8 cellular contexts compared by ENCODE assay signal in the genomic region with DNA sequence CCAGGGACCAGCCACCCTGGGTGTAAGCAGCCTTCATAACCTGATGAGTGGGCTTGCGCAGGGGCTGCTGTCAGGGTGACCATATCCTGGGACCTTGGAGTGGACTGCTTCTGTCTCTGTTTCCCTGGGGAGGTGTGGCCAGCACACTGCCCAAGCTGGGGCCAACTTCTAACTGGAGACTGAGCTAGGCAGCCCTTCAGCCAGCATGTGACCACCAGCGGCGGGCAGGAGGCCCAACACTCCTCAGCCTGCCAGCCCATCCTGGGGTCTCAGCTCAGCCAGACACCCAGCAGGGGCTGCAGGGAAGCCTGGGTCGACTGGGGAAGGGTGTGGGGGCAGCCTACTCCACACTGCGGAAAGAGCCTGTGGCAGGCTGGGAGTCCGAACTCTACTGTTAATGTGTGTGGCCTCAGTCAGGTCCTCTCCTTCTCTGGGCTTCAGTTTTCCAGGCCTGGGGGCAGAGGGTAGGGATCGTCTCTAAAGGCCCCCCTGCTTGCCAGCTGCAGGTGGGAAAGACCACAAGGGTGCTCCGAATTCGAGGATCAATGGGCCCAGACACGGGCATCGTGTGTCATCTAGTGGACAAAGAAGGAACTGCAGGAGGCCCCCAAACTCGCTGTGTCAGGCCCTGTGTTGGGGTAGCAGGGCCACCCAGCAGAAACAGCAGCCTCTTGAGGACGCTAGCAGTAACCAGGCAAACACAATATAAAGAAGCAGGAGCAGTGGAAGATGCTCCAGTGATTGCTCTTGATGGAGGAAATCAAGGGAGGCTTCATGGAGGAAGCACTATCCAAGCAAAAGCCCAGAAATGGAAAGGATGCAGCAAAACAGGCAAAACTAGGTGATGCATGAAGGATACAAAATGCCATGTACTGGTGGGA. TPM values are rescaled to one million over a fixed set of nuclear protein-coding genes. Genes with fewer than 3 reads are reported as not detected.
DNase-seq lines count a peak whose midpoint lies in the region; ATAC-seq and TF ChIP-seq lines count a peak whose summit lies in the region.

No MANE protein-coding gene starts in this region.

- no peaks in the 10 kb centered on the region for H3K36me3 ChIP-seq in CD4-positive, alpha-beta memory T cell (ENCODE audit: insufficient read depth, low read length)
- H3K36me3 ChIP-seq in tibial artery: no peaks in the 10 kb centered on the region

- H2BK15ac ChIP-seq in H9 (ENCODE audit: low read depth, low read length): no peak overlapping the region

- H3K27ac Mint-ChIP-seq in CD4-positive, alpha-beta memory T cell: peak overlapping the region in 4 of 7 donors; percentile 73 to 85 (median 78)
- H3K27ac Mint-ChIP-seq in H9: peak overlapping the region in 2 of 3 experiments; percentile 63 to 69; a peak in 3 of 7 replicates

- H4K91ac ChIP-seq in H9 (ENCODE audit: insufficient read length, low read depth, low read length): no peak overlapping the region

- peaks cover 14% of the 10 kb centered on the region for H3K4me1 ChIP-seq in CD4-positive, alpha-beta memory T cell (ENCODE audit: insufficient read depth, low read length)
- H3K4me1 ChIP-seq in H9 (ENCODE audit: insufficient read depth, low read length) (no peaks in the 10 kb centered on the region; the same call in 1 of the 2 replicates), tibial artery (peaks cover 0 to 15% (median 6%) of the 10 kb centered on the region in 4 donors)

- peak; percentile 64 to 73 (median 68) for DNase-seq in CD4-positive, alpha-beta memory T cell
- DNase-seq in H9 (peak; percentile 88), OCI-M2 (lab: John Stamatoyannopoulos, UW; ENCODE audit: unreplicated experiment) (peak; percentile 7), activated T-cell treated with anti-CD3 and anti-CD28 coated beads for 24 hours (ENCODE audit: low read depth) (peak; percentile 63), fibroblast of mammary gland (ENCODE audit: low read depth) (peak; percentile 53), nucleus accumbens (lab: John Stamatoyannopoulos, UW) (peak in 39 of 56 donors; percentile 9 to 70 (median 26)), tibial artery (peak in 1 of 2 donors; percentile 72)

- H4K5ac ChIP-seq in H9 (ENCODE audit: insufficient read length, low read depth, low read length): no peak overlapping the region

- H3K9me3 ChIP-seq in CD4-positive, alpha-beta memory T cell (ENCODE audit: control insufficient read depth in 1 of 2, low read length in 2 of 2): no peaks in the 10 kb centered on the region
- H3K9me3 ChIP-seq in H9 (ENCODE audit: control insufficient read depth, low read depth, low read length) (no peaks in the 10 kb centered on the region), tibial artery (no peaks in the 10 kb centered on the region)

- no peak overlapping the region for H2AFZ ChIP-seq in H9 (ENCODE audit: low read length)

- intact Hi-C loops in CD4-positive, alpha-beta memory T cell (cut with micrococcal nuclease): loop anchor here (1.0 to 5.0 kb wide), 6 partner anchors 19 to 446 kb away; no protein-coding TSS in a partner anchor
- intact Hi-C loops in tibial artery (cut with DNase I; ENCODE audit: low total_unique reads): loop anchor here (2.0 kb wide), 1 partner anchor 18 kb away; no protein-coding TSS in a partner anchor

- CTCF ChIA-PET in CD4-positive, alpha-beta memory T cell (lab: Charles Lee; ENCODE audit: partially characterized antibody): interaction anchor here (0.6 to 7.1 kb wide), 22 partner anchors 7 to 445 kb away, joined by 3 to 107 read pairs (median 4); a partner anchor contains a TSS

- no peak overlapping the region for H3K56ac ChIP-seq in H9 (ENCODE audit: insufficient read length, low read depth, low read length)

- peak overlapping the region in 3 of 8 donors; percentile 12 to 85 (median 43) for H3K4me3 Mint-ChIP-seq in CD4-positive, alpha-beta memory T cell
- H3K4me3 Mint-ChIP-seq in H9: 0 out of 5 replicates have a peak overlapping the region, but pooled peaks of 1 of the 2 experiments have one; percentile 5

- no peaks in the 10 kb centered on the region for H3K23me2 ChIP-seq in H9 (ENCODE audit: insufficient read length, low read depth, low read length, poor library complexity, severe bottlenecking)

- peak overlapping the region; percentile 10 for H3K9ac ChIP-seq in H9 (ENCODE audit: extremely low read depth, insufficient read length, low read length)

- H3K27me3 ChIP-seq in CD4-positive, alpha-beta memory T cell (ENCODE audit: insufficient read depth, low read length): no peaks in the 10 kb centered on the region
- H3K27me3 ChIP-seq in H9 (ENCODE audit: insufficient read depth, low read length) (no peaks in the 10 kb centered on the region), tibial artery (no peaks in the 10 kb centered on the region)

- H3K4me3 ChIP-seq in CD4-positive, alpha-beta memory T cell (ENCODE audit: low read length in 2 of 2): no peak overlapping the region
- H3K4me3 ChIP-seq in fibroblast of mammary gland (ENCODE audit: control insufficient read depth, low read depth, low read length) (no peak overlapping the region), tibial artery (no peak overlapping the region)

- H2BK5ac ChIP-seq in H9 (ENCODE audit: insufficient read length, low read length): no peak overlapping the region

- H3K4me1 Mint-ChIP-seq in CD4-positive, alpha-beta memory T cell: peaks cover 6 to 22% (median 12%) of the 10 kb centered on the region in 4 donors
- H3K4me1 Mint-ChIP-seq in H9: peaks cover 21 to 24% of the 10 kb centered on the region in 2 experiments

- no CpG with 5 or more reads among the region's 13 CpGs for WGBS in H9 (ENCODE audit: extremely low coverage, insufficient read length, low lambda C conversion rate)

- no peak for ATAC-seq in GM19324 (IDR thresholded peaks at IDR 0.05; ENCODE audit: low FRiP score, unreplicated experiment)

- no peak overlapping the region for H3K23ac ChIP-seq in H9 (ENCODE audit: insufficient read length, low read depth, low read length)

- H2BK120ac ChIP-seq in H9 (ENCODE audit: low read depth, low read length, poor library complexity, severe bottlenecking): no peak overlapping the region

- H3T11ph ChIP-seq in H9 (ENCODE audit: low read length): no peak overlapping the region

- H3K9me3 Mint-ChIP-seq in CD4-positive, alpha-beta memory T cell: no peaks in the 10 kb centered on the region
- H3K9me3 Mint-ChIP-seq in H9: no peaks in the 10 kb centered on the region

- TF ChIP-seq CTCF in H9 (conservative IDR thresholded peaks at IDR 0.05) (peak; percentile 100), fibroblast of mammary gland (conservative IDR thresholded peaks at IDR 0.05; ENCODE audit: control insufficient read depth, insufficient read depth, low read depth, low read length) (peak; percentile 99), tibial artery (IDR thresholded peaks at IDR 0.05) (peak; percentile 97 to 100)

- no peaks in the 10 kb centered on the region for H3K27me3 Mint-ChIP-seq in CD4-positive, alpha-beta memory T cell
- peaks cover 6% of the 10 kb centered on the region for H3K27me3 Mint-ChIP-seq in H9 (ENCODE audit: low read depth)

- no peak overlapping the region for H3K14ac ChIP-seq in H9 (ENCODE audit: insufficient read depth, low read length)

- H3K4ac ChIP-seq in H9 (ENCODE audit: low read depth, low read length): no peak overlapping the region

- H3K36me3 Mint-ChIP-seq in CD4-positive, alpha-beta memory T cell: no peaks in the 10 kb centered on the region
- no peaks in the 10 kb centered on the region; a peak in 1 of 7 replicates for H3K36me3 Mint-ChIP-seq in H9 (ENCODE audit: insufficient read depth in 1 of 3, low read depth in 3 of 3)

- no peak overlapping the region for H4K8ac ChIP-seq in H9 (replicated peaks; ENCODE audit: insufficient read length, low read depth, low read length)

- H2BK12ac ChIP-seq in H9 (ENCODE audit: insufficient read length, low read depth, low read length): no peak overlapping the region

- H3K79me1 ChIP-seq in H9 (ENCODE audit: insufficient read depth, low read depth, low read length, poor library complexity, severe bottlenecking): no peaks in the 10 kb centered on the region

- no peak overlapping the region for H3K27ac ChIP-seq in CD4-positive, alpha-beta memory T cell (ENCODE audit: low read depth, low read length)
- no peak overlapping the region for H3K27ac ChIP-seq in H9 (ENCODE audit: insufficient read length, low read depth, low read length)
- H3K27ac ChIP-seq in tibial artery: no peak overlapping the region

- H4K20me1 ChIP-seq in H9 (ENCODE audit: control insufficient read depth, insufficient read depth, insufficient read length): no peaks in the 10 kb centered on the region

- H2AK5ac ChIP-seq in H9 (ENCODE audit: insufficient read length, low read length): no peak overlapping the region

- peak overlapping the region; percentile 35 for H3K18ac ChIP-seq in H9 (ENCODE audit: insufficient read length, low read depth, low read length)

- no peak overlapping the region for H2BK20ac ChIP-seq in H9 (ENCODE audit: low read depth, low read length, poor library complexity, severe bottlenecking)

- POLR2A ChIA-PET in CD4-positive, alpha-beta memory T cell (lab: Charles Lee; ENCODE audit: partially characterized antibody): interaction anchor here (0.7 to 2.3 kb wide), 4 partner anchors 9 to 208 kb away, joined by 3 to 13 read pairs (median 4); a partner anchor contains a TSS

- H3K4me2 ChIP-seq in H9 (ENCODE audit: insufficient read depth, insufficient read length, low read length): no peak overlapping the region

- H3K79me2 ChIP-seq in H9 (ENCODE audit: insufficient read depth, low read length): no peaks in the 10 kb centered on the region

RNA-seq across cellular contexts. Expression of a gene that starts 2.0 kb away (rescaled TPM):
- under 1 TPM; 0.17 to 0.22 TPM for total RNA-seq in CD4-positive, alpha-beta memory T cell
- under 1 TPM in 1 of 2 donors, not detected in 1; 0.29 TPM for polyA plus RNA-seq in CD4-positive, alpha-beta memory T cell
- 1.7 and 2.4 TPM in 2 replicates for total RNA-seq in H9 (2021)

RNA-seq across cellular contexts. Expression of a gene that starts 7.0 kb away (rescaled TPM):
- 1 to 10 TPM; 5.3 to 7.1 TPM for total RNA-seq in CD4-positive, alpha-beta memory T cell
- polyA plus RNA-seq in CD4-positive, alpha-beta memory T cell: under 1 TPM in 1 of 2 donors, not detected in 1; 0.92 TPM
- total RNA-seq in H9 (2021): 5.6 and 7.7 TPM in 2 replicates

RNA-seq across cellular contexts. Expression of a gene that starts 8.5 kb away (rescaled TPM):
- 100 to 1,000 TPM; 189 to 205 TPM for total RNA-seq in CD4-positive, alpha-beta memory T cell
- 10 to 100 TPM; 10.2 to 25.8 TPM for polyA plus RNA-seq in CD4-positive, alpha-beta memory T cell
- 99.0 and 104 TPM in 2 replicates for total RNA-seq in H9 (2021)

RNA-seq across cellular contexts. Expression of a gene that starts 36.4 kb away (rescaled TPM):
- 10 to 100 TPM; 13.3 to 15.1 TPM for total RNA-seq in CD4-positive, alpha-beta memory T cell
- polyA plus RNA-seq in CD4-positive, alpha-beta memory T cell: 10 to 100 TPM in 1 of 2 donors, 1 to 10 TPM in 1; 4.6 to 10.2 TPM
- 9.4 and 9.9 TPM in 2 replicates for total RNA-seq in H9 (2021)

RNA-seq across cellular contexts. Expression of a gene that starts 37.1 kb away (rescaled TPM):
- 10 to 100 TPM; 77.2 to 88.8 TPM for total RNA-seq in CD4-positive, alpha-beta memory T cell
- polyA plus RNA-seq in CD4-positive, alpha-beta memory T cell: 10 to 100 TPM; 10.0 to 26.9 TPM
- total RNA-seq in H9 (2021): 79.6 and 84.1 TPM in 2 replicates
